In the genomic region with DNA sequence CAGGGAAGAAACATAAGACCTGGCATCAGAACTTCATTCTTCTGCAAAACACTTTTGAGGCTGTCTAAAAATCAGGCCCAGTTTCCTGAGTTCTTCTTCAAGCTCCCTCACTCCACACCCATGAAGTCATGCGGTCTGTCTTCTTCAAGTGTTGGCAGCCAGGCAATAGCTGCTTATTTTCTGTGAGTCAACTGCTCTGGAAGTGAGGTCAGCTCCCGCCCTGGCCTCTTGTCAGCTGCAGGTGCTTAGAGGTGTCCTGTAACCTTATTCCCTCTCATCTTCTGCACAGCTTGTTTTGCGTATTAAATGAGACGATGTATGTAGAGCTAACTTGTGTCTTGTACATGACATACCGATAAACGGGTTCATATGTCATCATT, we compare ENCODE assay signal across 11 cellular contexts.
A peak's percentile ranks its signal among the peaks of the same experiment; 100 is the strongest.
DNase-seq lines count a peak whose midpoint lies in the region; ATAC-seq, FAIRE-seq and TF ChIP-seq lines count a peak whose summit lies in the region.
"Had no signal": no experiment of that assay in that cellular context is flagged by ENCODE, and none has a peak within 500 bp of the region (broad histone marks: within the 10 kb centered on the region; RNA-seq: fewer than 3 reads in every experiment).

No MANE protein-coding gene starts in this region.

- peaks cover 3% of the 10 kb centered on the region for H3K36me3 Mint-ChIP-seq in astrocyte (ENCODE audit: low read depth, unreplicated experiment)

- peaks cover 4% of the 10 kb centered on the region for H3K27me3 Mint-ChIP-seq in astrocyte (ENCODE audit: low read depth, unreplicated experiment)

- DNase-seq in M059J (ENCODE audit: low read depth) (peak; percentile 86), astrocyte (ENCODE audit: low read depth) (peak; percentile 95), foreskin keratinocyte (peak; percentile 55 to 76), spleen (peak; percentile 32), left lobe of liver (ENCODE audit: low spot score) (no peak), NCI-H2171 treated with DMSO at 0.1 percent for 48 hours (lab: John Stamatoyannopoulos, UW) (no peak)
- DNase-seq: activated CD4-positive, alpha-beta T cell treated with anti-CD3 and anti-CD28 coated beads, Interleukin-2, amount 50 U/mL, for 1 hour; endodermal cell had no signal

- no peak for TF ChIP-seq POLR2A in spleen (IDR thresholded peaks at IDR 0.05)

- H2AFZ ChIP-seq in astrocyte (ENCODE audit: low read depth, low read length) = no peak overlapping the region

- H3K4me3 ChIP-seq in astrocyte (ENCODE audit: insufficient read depth, low read depth, low read length) = no peak overlapping the region
- no peak overlapping the region for H3K4me3 ChIP-seq in spleen
- H3K4me3 ChIP-seq: suprapubic skin had no signal

- H3K27ac Mint-ChIP-seq in astrocyte (ENCODE audit: unreplicated experiment) = no peak overlapping the region
- H3K27ac Mint-ChIP-seq: endodermal cell had no signal

- no peaks in the 10 kb centered on the region for H3K79me2 ChIP-seq in astrocyte (ENCODE audit: insufficient read depth, low read length)

- H3K4me1 Mint-ChIP-seq in astrocyte (ENCODE audit: low read depth, unreplicated experiment) = peaks cover 39% of the 10 kb centered on the region

- H3K4me3 Mint-ChIP-seq in astrocyte (ENCODE audit: unreplicated experiment) = no peak overlapping the region
- H3K4me3 Mint-ChIP-seq: endodermal cell had no signal

- H3K9me3 Mint-ChIP-seq in astrocyte (ENCODE audit: unreplicated experiment) = peaks cover 22% of the 10 kb centered on the region

- no peak overlapping the region for H3K9ac ChIP-seq in astrocyte (ENCODE audit: low read length)

- no peak overlapping the region for H3K27ac ChIP-seq in astrocyte (ENCODE audit: low read depth, low read length)
- H3K27ac ChIP-seq in foreskin keratinocyte = no peak overlapping the region
- no peak overlapping the region for H3K27ac ChIP-seq in spleen
- H3K27ac ChIP-seq: neutrophil, suprapubic skin had no signal

- intact Hi-C loops in spleen (cut with DNase I; ENCODE audit: low total_unique reads) = no loop called here

- no peak for TF ChIP-seq CTCF in astrocyte (IDR thresholded peaks at IDR 0.05; ENCODE audit: insufficient read depth, low read depth, low read length)
- no peak for TF ChIP-seq CTCF in foreskin keratinocyte (conservative IDR thresholded peaks at IDR 0.05)
- no peak for TF ChIP-seq CTCF in spleen (IDR thresholded peaks at IDR 0.05 in 8 of 11, conservative IDR thresholded peaks at IDR 0.05 in 3 of 11)

- 92 to 96% (median 93%) methylated on average over 6 of the region's 6 CpGs for WGBS in spleen, 5 donors

- H3K9me3 ChIP-seq in astrocyte (ENCODE audit: insufficient read depth, low read depth, low read length) (no peaks in the 10 kb centered on the region), spleen (peaks cover 0 to 25% (median 12%) of the 10 kb centered on the region in 8 donors)
- H3K9me3 ChIP-seq: neutrophil had no signal

- H3K36me3 ChIP-seq in astrocyte (ENCODE audit: insufficient read depth, low read length) (no peaks in the 10 kb centered on the region), spleen (no peaks in the 10 kb centered on the region)
- H3K36me3 ChIP-seq: neutrophil, suprapubic skin had no signal

- peaks cover 44% of the 10 kb centered on the region for H3K4me1 ChIP-seq in astrocyte (ENCODE audit: insufficient read depth, low read length)
- peaks cover 13% of the 10 kb centered on the region for H3K4me1 ChIP-seq in foreskin keratinocyte
- H3K4me1 ChIP-seq in spleen = peaks cover 5 to 36% (median 20%) of the 10 kb centered on the region in 6 donors

- peak; percentile 69 for ATAC-seq in foreskin keratinocyte
- no peak for ATAC-seq in left lobe of liver
- ATAC-seq in HG03520 (IDR thresholded peaks at IDR 0.05; ENCODE audit: unreplicated experiment) = no peak

- no peaks in the 10 kb centered on the region for H3K27me3 ChIP-seq in astrocyte (ENCODE audit: insufficient read depth, low read length)
- H3K27me3 ChIP-seq in foreskin keratinocyte = no peaks in the 10 kb centered on the region
- H3K27me3 ChIP-seq in spleen (replicated peaks in 1 of 7) = no peaks in the 10 kb centered on the region
- H3K27me3 ChIP-seq: suprapubic skin had no signal

- FAIRE-seq in astrocyte (lab: Jason Lieb, UNC) = peak; percentile 69

- peak overlapping the region; percentile 85 for H3K4me2 ChIP-seq in astrocyte (ENCODE audit: low read length)

- H4K20me1 ChIP-seq in astrocyte (ENCODE audit: insufficient read depth, low read length) = no peaks in the 10 kb centered on the region

Comparison
In these comparisons a context has a peak if more than half of its experiments do, and no peak if none do; other contexts are left out.
1. DNase-seq: peak in M059J (single experiment), astrocyte (single experiment), foreskin keratinocyte (2 of 2) and spleen (single experiment); none in left lobe of liver (single experiment) and NCI-H2171 treated with DMSO at 0.1 percent for 48 hours (single experiment).